ENCODE assay signal across 26 cellular contexts in the genomic region with DNA sequence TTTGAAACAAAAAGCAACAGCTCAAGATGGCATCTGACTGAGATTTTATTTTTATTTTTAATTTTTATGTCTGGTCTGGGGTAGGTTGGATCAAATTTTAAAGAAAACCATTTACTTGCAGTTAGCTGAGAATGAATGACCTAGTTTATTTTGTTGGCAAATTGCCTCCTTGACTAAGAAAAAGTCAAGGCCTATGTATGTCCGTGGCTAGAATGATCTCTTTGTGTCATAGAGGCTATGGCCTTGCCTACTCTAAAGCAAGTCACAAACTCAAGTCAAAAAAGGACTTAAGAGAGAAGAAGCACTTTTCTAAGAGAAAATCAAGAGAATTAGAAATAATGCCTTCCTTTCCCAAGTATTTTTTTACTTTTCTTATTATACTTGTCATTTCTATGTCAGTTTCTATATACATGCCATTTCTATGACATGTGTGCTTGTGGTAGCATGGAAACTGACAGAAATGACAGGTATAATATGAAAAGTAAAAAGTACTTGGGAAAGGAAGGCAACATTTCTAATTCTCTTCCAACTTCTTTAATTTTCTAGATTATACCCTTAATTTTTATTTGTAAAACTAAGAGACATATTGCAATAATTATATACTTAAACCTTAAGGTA.
"Had no signal": no experiment of that assay in that cellular context is flagged by ENCODE, and none has a peak within 500 bp of the region (broad histone marks: within the 10 kb centered on the region; RNA-seq: fewer than 3 reads in every experiment).

No MANE protein-coding gene starts in this region.

- H3K9me3 ChIP-seq: colonic mucosa, esophagus muscularis mucosa, left lung, prostate gland, right atrium auricular region, stomach, thyroid gland had no signal

- H2AFZ ChIP-seq: parathyroid adenoma had no signal

- H3K4me3 ChIP-seq: colonic mucosa, esophagus muscularis mucosa, left lung, prostate gland, right atrium auricular region, stomach, thyroid gland had no signal

- FAIRE-seq: frontal cortex, islet of Langerhans had no signal

- H3K9me3 Mint-ChIP-seq: endodermal cell had no signal

- H3K27me3 ChIP-seq: colonic mucosa, esophagus muscularis mucosa, left lung, right atrium auricular region, stomach, thyroid gland had no signal

- H3K4me3 Mint-ChIP-seq: dendritic cell treated with granulocyte-macrophage colony-stimulating factor and Interleukin-4, amounts not matched to agents 40 ng/mL and 50 ng/mL, for 4 days; endodermal cell; naive thymus-derived CD8-positive, alpha-beta T cell; nephron progenitor cell; stimulated activated effector memory CD8-positive, alpha-beta T cell treated with anti-CD3 and anti-CD28 coated beads, Interleukin-12 subunit alpha, Interleukin-12 subunit beta, amount 100 ng/mL, for 72 hours had no signal

- H3K27me3 Mint-ChIP-seq: dendritic cell treated with granulocyte-macrophage colony-stimulating factor and Interleukin-4, amounts not matched to agents 40 ng/mL and 50 ng/mL, for 4 days had no signal

- H3K27ac Mint-ChIP-seq: dendritic cell treated with granulocyte-macrophage colony-stimulating factor and Interleukin-4, amounts not matched to agents 40 ng/mL and 50 ng/mL, for 4 days; endodermal cell; naive thymus-derived CD8-positive, alpha-beta T cell; nephron progenitor cell; stimulated activated effector memory CD8-positive, alpha-beta T cell treated with anti-CD3 and anti-CD28 coated beads, Interleukin-12 subunit alpha, Interleukin-12 subunit beta, amount 100 ng/mL, for 72 hours had no signal

- H3K36me3 ChIP-seq: colonic mucosa, esophagus muscularis mucosa, left lung, prostate gland, right atrium auricular region, stomach, thyroid gland had no signal

- H3K27ac ChIP-seq: colonic mucosa, esophagus muscularis mucosa, left lung, parathyroid adenoma, prostate gland, right atrium auricular region, stomach, thyroid gland had no signal

- DNase-seq: central memory CD4-positive, alpha-beta T cell; colonic mucosa; effector CD8-positive, alpha-beta T cell; endodermal cell; head of caudate nucleus; left cardiac atrium; left lung; mammary epithelial cell; naive thymus-derived CD8-positive, alpha-beta T cell; nephron progenitor cell; occipital lobe; stimulated activated CD4-positive, alpha-beta T cell treated with anti-CD3 and anti-CD28 coated beads, Interleukin-2, amount 100 ng/mL, for 24 hours; stimulated activated CD4-positive, alpha-beta T cell treated with anti-CD3 and anti-CD28 coated beads, Interleukin-4, amount 100 ng/mL, for 24 hours; stimulated activated naive CD4-positive, alpha-beta T cell treated with Interleukin-2 at 50 U/mL for 16 hours; stomach; thyroid gland; trophoblast cell had no signal

- ATAC-seq: left cardiac atrium; left lung; naive thymus-derived CD8-positive, alpha-beta T cell; sciatic nerve; stimulated activated effector memory CD8-positive, alpha-beta T cell treated with anti-CD3 and anti-CD28 coated beads, Interleukin-12 subunit alpha, Interleukin-12 subunit beta, amount 100 ng/mL, for 72 hours had no signal

- H3K4me1 Mint-ChIP-seq: endodermal cell; nephron progenitor cell; stimulated activated effector memory CD8-positive, alpha-beta T cell treated with anti-CD3 and anti-CD28 coated beads, Interleukin-12 subunit alpha, Interleukin-12 subunit beta, amount 100 ng/mL, for 72 hours had no signal

- H3K36me3 Mint-ChIP-seq: stimulated activated effector memory CD8-positive, alpha-beta T cell treated with anti-CD3 and anti-CD28 coated beads, Interleukin-12 subunit alpha, Interleukin-12 subunit beta, amount 100 ng/mL, for 72 hours had no signal

- H3K4me1 ChIP-seq: colonic mucosa, esophagus muscularis mucosa, left lung, parathyroid adenoma, prostate gland, right atrium auricular region, stomach, thyroid gland had no signal

- H3K79me2 ChIP-seq: parathyroid adenoma had no signal
